In the genomic region with DNA sequence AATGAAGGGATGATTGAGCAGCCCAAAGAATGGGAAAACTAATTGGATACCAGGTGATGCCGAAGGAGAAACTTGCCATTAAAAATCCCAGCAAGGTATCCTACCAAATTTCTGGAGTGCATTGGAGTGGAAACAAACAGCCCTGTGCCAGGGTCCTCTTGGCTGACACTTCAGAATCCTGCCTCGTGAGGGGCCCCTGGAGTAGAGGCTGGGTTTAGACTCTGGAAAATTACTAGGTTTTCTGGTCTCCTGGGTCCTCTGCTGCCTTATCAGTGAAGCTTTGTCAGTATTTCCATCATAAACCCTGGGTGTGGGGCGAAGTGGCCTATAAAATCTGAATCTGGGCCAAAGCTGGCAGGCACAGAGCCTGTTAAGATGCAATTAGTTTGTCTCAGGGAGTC, we compare ENCODE assay signal across 19 cellular contexts.
A peak's percentile ranks its signal among the peaks of the same experiment; 100 is the strongest.
DNase-seq lines count a peak whose midpoint lies in the region; ATAC-seq, FAIRE-seq and TF ChIP-seq lines count a peak whose summit lies in the region.
"Had no signal": no experiment of that assay in that cellular context is flagged by ENCODE, and none has a peak within 500 bp of the region (broad histone marks: within the 10 kb centered on the region; RNA-seq: fewer than 3 reads in every experiment).

No MANE protein-coding gene starts in this region.

- H3K27ac ChIP-seq in A549 (peak overlapping the region; percentile 66 to 89), IMR-90 (ENCODE audit: insufficient read depth, low read length) (peak overlapping the region; percentile 100)
- H3K27ac ChIP-seq: SJSA1 had no signal

- H3K18ac ChIP-seq in IMR-90 (ENCODE audit: low read depth, low read length), result peak overlapping the region; percentile 99

- BruUV-seq in IMR-90 (replicated peaks; lab: Mats Ljungman, UMichigan), result no TSS peak

- H4K5ac ChIP-seq in IMR-90 (ENCODE audit: low read depth, low read length), result peak overlapping the region; percentile 99

- H3K36me3 Mint-ChIP-seq in osteocyte (ENCODE audit: unreplicated experiment), result no peaks in the 10 kb centered on the region
- H3K36me3 Mint-ChIP-seq: CD8-positive, alpha-beta memory T cell; mesothelial cell of epicardium; type B pancreatic cell had no signal

- peak overlapping the region; percentile 92 for H3K4ac ChIP-seq in IMR-90 (ENCODE audit: low read depth, low read length)

- CTCF ChIA-PET in A549 (lab: Yijun Ruan, JAX) (interaction anchor here (1.5 kb wide), 1 partner anchor 25 kb away, joined by 4 read pairs; no protein-coding TSS in a partner anchor), IMR-90 (lab: Yijun Ruan, JAX) (interaction anchor here (0.9 to 1.5 kb wide), 2 partner anchors 26 to 126 kb away, joined by 3 read pairs; no protein-coding TSS in a partner anchor)

- H2AK5ac ChIP-seq in IMR-90 (ENCODE audit: low read depth, low read length), result peak overlapping the region; percentile 97; the same call in 1 of the 2 replicates

- no peaks in the 10 kb centered on the region for H4K20me1 ChIP-seq in IMR-90 (ENCODE audit: insufficient read depth, low read length)

- H3K27me3 ChIP-seq in IMR-90 (ENCODE audit: control insufficient read depth, insufficient read depth, low read length), result no peaks in the 10 kb centered on the region
- H3K27me3 ChIP-seq: SJSA1 had no signal

- 0 out of 4 replicates have a peak, but pooled peaks cover 0 to 2% of the 10 kb centered on the region in 2 experiments for H3K79me1 ChIP-seq in IMR-90 (ENCODE audit: low read depth in 1 of 2, low read length in 2 of 2)

- no peaks in the 10 kb centered on the region for H3K36me3 ChIP-seq in IMR-90 (ENCODE audit: control insufficient read depth, insufficient read depth, low read length)
- H3K36me3 ChIP-seq: SJSA1 had no signal

- peak overlapping the region; percentile 94 for H2BK15ac ChIP-seq in IMR-90 (ENCODE audit: low read depth, low read length)

- TF ChIP-seq CTCF in A549 (IDR thresholded peaks at IDR 0.05) (no peak), IMR-90 (conservative IDR thresholded peaks at IDR 0.05; ENCODE audit: low read depth, low read length) (no peak), epithelial cell of proximal tubule (conservative IDR thresholded peaks at IDR 0.05; ENCODE audit: low read depth, low read length) (no peak), osteocyte (IDR thresholded peaks at IDR 0.05) (no peak)

- peak overlapping the region; percentile 90 for H2BK5ac ChIP-seq in IMR-90 (ENCODE audit: low read depth, low read length, poor library complexity, severe bottlenecking)

- H3K14ac ChIP-seq in IMR-90 (replicated peaks; ENCODE audit: low read depth, low read length), result peak overlapping the region; percentile 74

- H4K8ac ChIP-seq in IMR-90 (ENCODE audit: low read depth in 2 of 2, low read length in 2 of 2), result peak overlapping the region; percentile 78 to 93; a peak in 3 of 4 replicates

- H3K56ac ChIP-seq in IMR-90 (ENCODE audit: extremely low read depth, insufficient read depth, low read length), result peak overlapping the region; percentile 48; the same call in 1 of the 2 replicates

- TF ChIP-seq POLR2A in A549 (IDR thresholded peaks at IDR 0.05; ENCODE audit: low read length) (no peak), IMR-90 (IDR thresholded peaks at IDR 0.05; ENCODE audit: low read depth, low read length) (no peak)

- intact Hi-C loops in IMR-90 (cut with micrococcal nuclease), result loop anchor here (2.0 to 10.0 kb wide), 3 partner anchors 220 to 560 kb away; no protein-coding TSS in a partner anchor

- H3K27me3 Mint-ChIP-seq in osteocyte (ENCODE audit: unreplicated experiment), result no peaks in the 10 kb centered on the region

- H3K4me1 ChIP-seq in A549 (peaks cover 58% of the 10 kb centered on the region), IMR-90 (ENCODE audit: control insufficient read depth, insufficient read depth, low read length) (peaks cover 32% of the 10 kb centered on the region)

- H3K27ac Mint-ChIP-seq in osteocyte (ENCODE audit: unreplicated experiment), result peak overlapping the region; percentile 73
- H3K27ac Mint-ChIP-seq: CD8-positive, alpha-beta memory T cell; mesothelial cell of epicardium; type B pancreatic cell had no signal

- H3K4me3 ChIP-seq in A549, result no peak overlapping the region
- H3K4me3 ChIP-seq in IMR-90 (ENCODE audit: insufficient read depth, low read depth, low read length), result no peak overlapping the region
- H3K4me3 ChIP-seq in epithelial cell of proximal tubule (ENCODE audit: low read depth, low read length), result no peak overlapping the region
- H3K4me3 ChIP-seq: SJSA1 had no signal

- peak overlapping the region; percentile 62; the same call in 1 of the 2 replicates for H3K9ac ChIP-seq in IMR-90 (ENCODE audit: low read depth, low read length)

- dilution Hi-C loops in IMR-90 (cut with HindIII; ENCODE audit: low sequenced_read_pairs, unreplicated experiment), result no loop called here

- peak overlapping the region; percentile 96 for H2BK20ac ChIP-seq in IMR-90 (ENCODE audit: low read depth, low read length)

- peak overlapping the region; percentile 69; the same call in 1 of the 2 replicates for H3K23ac ChIP-seq in IMR-90 (ENCODE audit: low read depth, low read length)

- H2AK9ac ChIP-seq in IMR-90 (replicated peaks; ENCODE audit: low read depth, low read length, poor library complexity), result peak overlapping the region; percentile 71

- H3K9me1 ChIP-seq in IMR-90 (ENCODE audit: insufficient read depth, low read length), result peaks cover 22% of the 10 kb centered on the region

- H4K91ac ChIP-seq in IMR-90 (ENCODE audit: insufficient read depth, low read depth, low read length), result peak overlapping the region; percentile 87

- H3K9me3 ChIP-seq in A549, result no peaks in the 10 kb centered on the region
- no peaks in the 10 kb centered on the region for H3K9me3 ChIP-seq in IMR-90 (ENCODE audit: control insufficient read depth, insufficient read depth, low read length)
- H3K9me3 ChIP-seq: SJSA1 had no signal

- TF ChIP-seq RAD21 in A549 (conservative IDR thresholded peaks at IDR 0.05 in 1 of 2, IDR thresholded peaks at IDR 0.05 in 1 of 2) (no peak), IMR-90 (IDR thresholded peaks at IDR 0.05; ENCODE audit: low read length) (no peak)

- ATAC-seq in A549 (no peak), IMR-90 (ENCODE audit: low read depth) (no peak), GM18519 (IDR thresholded peaks at IDR 0.05; ENCODE audit: low FRiP score, unreplicated experiment) (no peak), HG03521 (IDR thresholded peaks at IDR 0.05; ENCODE audit: unreplicated experiment) (no peak)

- H3K4me2 ChIP-seq in A549 (peak overlapping the region; percentile 38), IMR-90 (ENCODE audit: low read depth, low read length) (no peak overlapping the region)

- no peak for DNase-seq in A549 (ENCODE audit: low read depth in 1 of 2, low spot score in 1 of 2)
- DNase-seq in IMR-90, result no peak
- peak; percentile 32 for DNase-seq in epithelial cell of proximal tubule (ENCODE audit: low read depth)
- DNase-seq in osteocyte (ENCODE audit: extremely low spot score, unreplicated experiment), result no peak
- no peak for DNase-seq in ACHN
- DNase-seq in GF-D8 (lab: John Stamatoyannopoulos, UW), result no peak
- DNase-seq: activated effector memory CD4-positive, alpha-beta T cell treated with anti-CD3 and anti-CD28 coated beads, Interleukin-2, amount 50 U/mL, for 16 hours; amniotic stem cell; CD8-positive, alpha-beta memory T cell; glutamatergic neuron; KG1; nucleus accumbens; T-helper 9 cell had no signal

- FAIRE-seq in A549 (lab: Jason Lieb, UNC), result no peak
- FAIRE-seq: H1 had no signal

- H2BK120ac ChIP-seq in IMR-90 (ENCODE audit: low read depth, low read length), result peak overlapping the region; percentile 97

- POLR2A ChIA-PET in A549 (lab: Yijun Ruan, JAX) (no interaction called here), IMR-90 (lab: Charles Lee; ENCODE audit: unreplicated experiment) (no interaction called here)

- WGBS in A549 (ENCODE audit: missing lambda C conversion rate), result 77% methylated on average over 3 of the region's 3 CpGs
- no CpG with 5 or more reads among the region's 3 CpGs for WGBS in IMR-90 (ENCODE audit: extremely low coverage in 2 of 2, insufficient read length in 1 of 2), 2 experiments

- H3K4me3 Mint-ChIP-seq in osteocyte (ENCODE audit: unreplicated experiment), result no peak overlapping the region
- H3K4me3 Mint-ChIP-seq: CD8-positive, alpha-beta memory T cell; mesothelial cell of epicardium; type B pancreatic cell had no signal

- H3K4me1 Mint-ChIP-seq in osteocyte (ENCODE audit: unreplicated experiment), result peaks cover 56% of the 10 kb centered on the region
- H3K4me1 Mint-ChIP-seq: CD8-positive, alpha-beta memory T cell had no signal

- H2AFZ ChIP-seq in IMR-90 (replicated peaks; ENCODE audit: low read length, poor library complexity), result peak overlapping the region; percentile 58

- TF ChIP-seq EP300 in A549 (IDR thresholded peaks at IDR 0.05), result no peak

- in situ Hi-C loops in IMR-90 (cut with MboI; ENCODE audit: low sequenced_read_pairs), result loop anchor here (25.0 kb wide), 1 partner anchor 1308 kb away; the partner anchor contains the start of gene FYB2
- in situ Hi-C loops in ACHN (cut with HindIII; ENCODE audit: low pct_ligation_motif_present, low pct_unique_long_range_greater_than_20kb, low sequenced_read_pairs), result no loop called here

- H3K9me3 Mint-ChIP-seq in osteocyte (ENCODE audit: unreplicated experiment), result no peaks in the 10 kb centered on the region
- H3K9me3 Mint-ChIP-seq: CD8-positive, alpha-beta memory T cell; mesothelial cell of epicardium; type B pancreatic cell had no signal

TF ChIP-seq in A549, 52 proteins besides CTCF, POLR2A, EP300 and RAD21 (continues in another document):
- TF ChIP-seq ZNF302 (CRISPR knock-in tag; IDR thresholded peaks at IDR 0.05) (no peak), POLR2AphosphoS2 (conservative IDR thresholded peaks at IDR 0.05; ENCODE audit: low read length) (no peak), ZC3H11A (IDR thresholded peaks at IDR 0.05) (no peak), NPAS2 (CRISPR knock-in tag; IDR thresholded peaks at IDR 0.05; ENCODE audit: borderline replicate concordance) (no peak), SREBF2 (IDR thresholded peaks at IDR 0.05) (no peak), NFE2L2 (conservative IDR thresholded peaks at IDR 0.05; ENCODE audit: low read length) (no peak), TP53 (CRISPR knock-in tag; IDR thresholded peaks at IDR 0.05) (no peak)

TF ChIP-seq in IMR-90, 13 proteins besides CTCF, POLR2A, EP300 and RAD21 (continues in another document):
- no peak for TF ChIP-seq CHD1 (IDR thresholded peaks at IDR 0.05; ENCODE audit: low read depth, low read length)
- no peak for TF ChIP-seq RCOR1 (IDR thresholded peaks at IDR 0.05; ENCODE audit: insufficient replicate concordance, low read length)
- no peak for TF ChIP-seq FOS (IDR thresholded peaks at IDR 0.05; ENCODE audit: low read depth, low read length)
- TF ChIP-seq USF2 (IDR thresholded peaks at IDR 0.05; ENCODE audit: low read depth, low read length), result no peak
- no peak for TF ChIP-seq MAZ (IDR thresholded peaks at IDR 0.05; ENCODE audit: borderline replicate concordance, low read depth, low read length)
- no peak for TF ChIP-seq CEBPB (IDR thresholded peaks at IDR 0.05; ENCODE audit: low read depth, low read length)
